ENCODE assay signal across 24 cellular contexts in genomic region chr2:60512641-60513040, GRCh38. TPM values are rescaled to one million over a fixed set of nuclear protein-coding genes. Genes with fewer than 3 reads are reported as not detected.
DNase-seq lines count a peak whose midpoint lies in the region; ATAC-seq and TF ChIP-seq lines count a peak whose summit lies in the region.
"Had no signal": no experiment of that assay in that cellular context is flagged by ENCODE, and none has a peak within 500 bp of the region (broad histone marks: within the 10 kb centered on the region; RNA-seq: fewer than 3 reads in every experiment).

No MANE protein-coding gene starts in this region.

- H3K4me1 ChIP-seq in RWPE2 (ENCODE audit: insufficient read depth, poor library complexity, severe bottlenecking), result no peaks in the 10 kb centered on the region
- H3K4me1 ChIP-seq in suprapubic skin, result peaks cover 64% of the 10 kb centered on the region
- H3K4me1 ChIP-seq in ascending aorta, result no peaks in the 10 kb centered on the region

- no peaks in the 10 kb centered on the region for H3K9me3 ChIP-seq in RWPE2 (ENCODE audit: severe bottlenecking)
- H3K9me3 ChIP-seq in suprapubic skin, result no peaks in the 10 kb centered on the region
- H3K9me3 ChIP-seq in ascending aorta, result no peaks in the 10 kb centered on the region
- H3K9me3 ChIP-seq: pancreas, thoracic aorta had no signal

- H3K27me3 Mint-ChIP-seq in activated T-cell treated with anti-CD3 and anti-CD28 coated beads, Interleukin-2, amount 50 U/mL, for 72 hours (ENCODE audit: low read depth), result peaks cover 63% of the 10 kb centered on the region

- peak; percentile 46 to 61 for ATAC-seq in activated T-cell treated with anti-CD3 and anti-CD28 coated beads, Interleukin-2, amount 50 U/mL, for 72 hours (replicated peaks in 1 of 2)
- ATAC-seq in RWPE2 (ENCODE audit: low read depth) (peak; percentile 87), GM18873 (IDR thresholded peaks at IDR 0.05; ENCODE audit: low FRiP score, unreplicated experiment) (no peak)
- ATAC-seq: left ventricle myocardium superior, Right ventricle myocardium inferior, T-cell had no signal

- no peak for TF ChIP-seq CTCF in RWPE2 (IDR thresholded peaks at IDR 0.05; ENCODE audit: poor library complexity, severe bottlenecking)
- no peak for TF ChIP-seq CTCF in suprapubic skin (IDR thresholded peaks at IDR 0.05)
- TF ChIP-seq CTCF in ascending aorta (IDR thresholded peaks at IDR 0.05), result no peak

- peaks cover 33% of the 10 kb centered on the region for H3K4me1 Mint-ChIP-seq in activated T-cell treated with anti-CD3 and anti-CD28 coated beads, Interleukin-2, amount 50 U/mL, for 72 hours (ENCODE audit: low read depth)

- no peak overlapping the region for H3K27ac ChIP-seq in RWPE2 (ENCODE audit: poor library complexity, severe bottlenecking)
- peak overlapping the region; percentile 59 for H3K27ac ChIP-seq in suprapubic skin
- no peak overlapping the region for H3K27ac ChIP-seq in ascending aorta
- H3K27ac ChIP-seq: epithelial cell of prostate, pancreas, thoracic aorta had no signal

- H3K36me3 ChIP-seq in RWPE2 (ENCODE audit: low read depth) (no peaks in the 10 kb centered on the region), suprapubic skin (no peaks in the 10 kb centered on the region), ascending aorta (no peaks in the 10 kb centered on the region)
- H3K36me3 ChIP-seq: pancreas, thoracic aorta had no signal

- no peak for TF ChIP-seq POLR2A in suprapubic skin (IDR thresholded peaks at IDR 0.05)

- no peak for TF ChIP-seq EP300 in suprapubic skin (IDR thresholded peaks at IDR 0.05)

- intact Hi-C loops in ascending aorta (cut with DNase I), result no loop called here

- H3K9me3 Mint-ChIP-seq in activated T-cell treated with anti-CD3 and anti-CD28 coated beads, Interleukin-2, amount 50 U/mL, for 72 hours, result no peaks in the 10 kb centered on the region
- H3K9me3 Mint-ChIP-seq: T-cell had no signal

- WGBS in suprapubic skin, result 67% methylated on average over 6 of the region's 6 CpGs

- no peaks in the 10 kb centered on the region for H3K36me3 Mint-ChIP-seq in activated T-cell treated with anti-CD3 and anti-CD28 coated beads, Interleukin-2, amount 50 U/mL, for 72 hours (ENCODE audit: insufficient read depth in 2 of 2)
- H3K36me3 Mint-ChIP-seq: T-cell had no signal

- H3K4me3 ChIP-seq in RWPE2 (ENCODE audit: severe bottlenecking), result no peak overlapping the region
- no peak overlapping the region for H3K4me3 ChIP-seq in suprapubic skin
- no peak overlapping the region for H3K4me3 ChIP-seq in ascending aorta
- H3K4me3 ChIP-seq: pancreas, skin epidermis, thoracic aorta had no signal

- peak in 1 of 2 donors; percentile 19 for DNase-seq in activated T-cell treated with anti-CD3 and anti-CD28 coated beads, Interleukin-2, amount 50 U/mL, for 72 hours
- DNase-seq in activated T-cell treated with anti-CD3 and anti-CD28 coated beads, Interleukin-2, amount 50 U/mL, for 1 hour, result no peak
- DNase-seq in RWPE2 (ENCODE audit: low spot score) (no peak), iris pigment epithelial cell (ENCODE audit: low read depth) (peak; percentile 24), suprapubic skin (ENCODE audit: low spot score in 2 of 2) (no peak), NCI-H187 treated with DMSO at 0.1 percent for 48 hours (lab: John Stamatoyannopoulos, UW) (no peak), ascending aorta (ENCODE audit: low spot score in 2 of 2) (no peak)
- DNase-seq: activated CD4-positive, alpha-beta T cell treated with anti-CD3 and anti-CD28 coated beads, Interleukin-2, amount 50 U/mL, for 1 hour; activated naive CD4-positive, alpha-beta T cell; anterior cingulate cortex; cortex of kidney; DMS153; left ventricle myocardium superior; NCI-H187; NCI-H446; pancreas; stimulated activated CD4-positive, alpha-beta T cell treated with anti-CD3 and anti-CD28 coated beads, Interleukin-4, amount 100 ng/mL, for 24 hours; T-cell had no signal

- H3K27me3 ChIP-seq in RWPE2 (ENCODE audit: insufficient read depth, poor library complexity, severe bottlenecking) (no peaks in the 10 kb centered on the region), suprapubic skin (peaks cover 3% of the 10 kb centered on the region), ascending aorta (no peaks in the 10 kb centered on the region)
- H3K27me3 ChIP-seq: pancreas had no signal

- no peak overlapping the region for H3K4me3 Mint-ChIP-seq in activated T-cell treated with anti-CD3 and anti-CD28 coated beads, Interleukin-2, amount 50 U/mL, for 72 hours
- H3K4me3 Mint-ChIP-seq: CD14-positive monocyte, T-cell had no signal

- H3K27ac Mint-ChIP-seq in activated T-cell treated with anti-CD3 and anti-CD28 coated beads, Interleukin-2, amount 50 U/mL, for 72 hours, result no peak overlapping the region
- H3K27ac Mint-ChIP-seq: T-cell had no signal

RNA-seq across cellular contexts. Expression of gene BCL11A, which starts 40.8 kb away (rescaled TPM):
- total RNA-seq in activated T-cell treated with anti-CD3 and anti-CD28 coated beads, Interleukin-2, amount 50 U/mL, for 72 hours, result 1 to 10 TPM in 1 of 2 donors, under 1 TPM in 1; 1.00 to 1.2 TPM
- 100 to 1,000 TPM in 2 of 4 donors, 10 to 100 TPM in 2; 67.1 to 222 (median 113) TPM for total RNA-seq in suprapubic skin
- 0.11 TPM for total RNA-seq in ascending aorta

Comparison
In these comparisons a context has a peak if more than half of its experiments do, and no peak if none do; other contexts are left out.
1. RNA of gene BCL11A, which starts 40.8 kb away (total RNA-seq): 67.1 to 222 TPM in suprapubic skin; 1.00 to 1.2 TPM in activated T-cell treated with anti-CD3 and anti-CD28 coated beads, Interleukin-2, amount 50 U/mL, for 72 hours and 0.11 TPM in ascending aorta (single experiment); every median in the first group is over 10 times any median in the second.